ENCODE assay signal across 8 cellular contexts in the genomic region with DNA sequence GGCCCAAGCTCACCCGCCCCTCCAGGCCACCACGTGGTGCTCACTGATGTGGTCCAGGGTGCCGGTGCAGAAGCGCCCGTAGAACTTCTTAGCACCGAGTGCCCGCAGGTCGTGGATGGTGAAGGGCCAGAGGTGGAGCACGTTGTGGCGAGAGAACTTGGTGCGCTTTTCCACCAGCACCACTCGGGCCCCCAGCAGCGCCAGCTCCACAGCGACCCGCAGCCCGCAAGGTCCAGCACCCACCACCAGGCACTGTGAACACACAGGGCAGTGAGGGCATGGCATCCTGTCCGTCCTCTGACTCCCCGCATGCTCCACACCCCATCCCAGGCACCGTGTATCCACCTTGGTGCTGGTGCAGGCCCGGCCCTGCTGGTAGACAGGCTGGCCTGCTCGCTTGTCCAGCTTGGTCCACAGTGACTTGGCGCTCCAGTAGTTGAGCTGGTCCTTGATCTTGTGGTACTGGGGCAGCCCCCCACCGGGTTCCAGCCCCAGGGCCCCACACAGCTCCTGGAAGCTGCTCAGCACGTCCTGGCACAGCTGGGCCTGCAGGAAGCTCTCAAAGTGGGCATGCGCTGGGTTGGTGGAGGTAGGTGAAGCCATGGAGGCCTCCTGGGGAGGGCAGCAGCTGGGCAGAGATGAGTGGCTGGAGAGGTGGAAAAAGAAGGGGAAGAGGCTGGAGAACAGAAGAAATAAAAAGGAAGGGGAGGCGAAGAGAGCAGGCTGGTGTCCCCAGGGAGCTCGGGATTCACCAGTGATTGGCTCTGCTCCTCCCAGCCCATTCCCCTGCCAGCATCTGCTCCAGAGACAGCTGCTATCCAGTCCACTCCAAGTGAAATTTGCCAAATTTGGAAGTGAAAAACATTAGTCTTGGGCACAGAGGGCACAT. TPM values are rescaled to one million over a fixed set of nuclear protein-coding genes. Genes with fewer than 3 reads are reported as not detected.
A peak's percentile ranks its signal among the peaks of the same experiment; 100 is the strongest.
DNase-seq lines count a peak whose midpoint lies in the region; ATAC-seq and TF ChIP-seq lines count a peak whose summit lies in the region.

No MANE protein-coding gene starts in this region.

- peak overlapping the region; percentile 98 for H3K4me3 Mint-ChIP-seq in chondrocyte (ENCODE audit: unreplicated experiment)

- TF ChIP-seq CTCF in DND-41 (IDR thresholded peaks at IDR 0.05; ENCODE audit: borderline replicate concordance, extremely low read depth, low read length, poor library complexity, severe bottlenecking) (no peak), chondrocyte (IDR thresholded peaks at IDR 0.05) (no peak), neural cell (IDR thresholded peaks at IDR 0.05; ENCODE audit: poor library complexity, severe bottlenecking) (no peak)

- DNase-seq in DND-41, result peak; percentile 34
- DNase-seq in NCI-H1694 treated with DMSO at 0.1 percent for 48 hours (lab: John Stamatoyannopoulos, UW), result peak; percentile 63
- DNase-seq in chondrocyte (ENCODE audit: low spot score), result no peak
- DNase-seq in medulla oblongata (ENCODE audit: extremely low spot score), result no peak
- DNase-seq in glomerular visceral epithelial cell (ENCODE audit: extremely low spot score), result no peak

- H3K4me2 ChIP-seq in DND-41 (ENCODE audit: insufficient read depth, low read length), result peak overlapping the region; percentile 94
- H3K4me2 ChIP-seq in neural cell (ENCODE audit: low read length), result peak overlapping the region; percentile 58

- H2AFZ ChIP-seq in DND-41 (ENCODE audit: low read depth, low read length) (peak overlapping the region; percentile 84), neural cell (ENCODE audit: low read depth, low read length) (no peak overlapping the region)

- TF ChIP-seq RAD21 in neural cell (conservative IDR thresholded peaks at IDR 0.05), result no peak

- no peaks in the 10 kb centered on the region for H3K27me3 Mint-ChIP-seq in chondrocyte (ENCODE audit: low read depth)

- peak overlapping the region; percentile 90 for H3K27ac ChIP-seq in DND-41 (ENCODE audit: low read length)
- peak overlapping the region; percentile 77 for H3K27ac ChIP-seq in neural cell (ENCODE audit: low read length)

- peaks cover 14% of the 10 kb centered on the region for H3K36me3 Mint-ChIP-seq in chondrocyte (ENCODE audit: low read depth)

- no peaks in the 10 kb centered on the region for H3K9me3 Mint-ChIP-seq in chondrocyte (ENCODE audit: low read depth)

- H3K36me3 ChIP-seq in DND-41 (ENCODE audit: insufficient read depth, low read length), result peaks cover 34% of the 10 kb centered on the region
- no peaks in the 10 kb centered on the region for H3K36me3 ChIP-seq in neural cell (ENCODE audit: insufficient read depth, low read length)

- no peaks in the 10 kb centered on the region for H3K9me3 ChIP-seq in DND-41 (ENCODE audit: insufficient read depth, low read length, severe bottlenecking)
- no peaks in the 10 kb centered on the region for H3K9me3 ChIP-seq in neural cell (ENCODE audit: low read length)

- H3K27me3 ChIP-seq in DND-41 (ENCODE audit: insufficient read depth, low read length, poor library complexity), result no peaks in the 10 kb centered on the region
- H3K27me3 ChIP-seq in neural cell (ENCODE audit: insufficient read depth, low read depth, low read length), result no peaks in the 10 kb centered on the region

- H4K20me1 ChIP-seq in DND-41 (ENCODE audit: insufficient read depth, low read length), result peaks cover 13% of the 10 kb centered on the region
- no peaks in the 10 kb centered on the region for H4K20me1 ChIP-seq in neural cell (ENCODE audit: insufficient read depth)

- H3F3A ChIP-seq in neural cell (ENCODE audit: insufficient read depth, low read length, poor library complexity, severe bottlenecking), result no peaks in the 10 kb centered on the region

- H3K9ac ChIP-seq in DND-41 (ENCODE audit: low read depth, low read length) (peak overlapping the region; percentile 92), neural cell (ENCODE audit: low read length) (peak overlapping the region; percentile 94)

- peak overlapping the region; percentile 80 for H3K27ac Mint-ChIP-seq in chondrocyte (ENCODE audit: unreplicated experiment)

- H3K79me2 ChIP-seq in DND-41 (ENCODE audit: insufficient read depth, low read length) (0 out of 2 replicates have a peak, but pooled peaks cover 2% of the 10 kb centered on the region), neural cell (replicated peaks; ENCODE audit: insufficient read depth, low read length) (peaks cover 8% of the 10 kb centered on the region)

- no peaks in the 10 kb centered on the region for H3K9me2 ChIP-seq in neural cell (ENCODE audit: insufficient read depth, low read length)

- TF ChIP-seq EP300 in neural cell (conservative IDR thresholded peaks at IDR 0.05; ENCODE audit: poor library complexity, severe bottlenecking), result no peak

- H3K4me3 ChIP-seq in DND-41 (ENCODE audit: low read depth in 1 of 2, low read length in 2 of 2) (peak overlapping the region; percentile 68 to 97; a peak in 3 of 4 replicates), neural cell (ENCODE audit: low read length) (peak overlapping the region; percentile 97)

- peaks cover 33% of the 10 kb centered on the region for H3K4me1 Mint-ChIP-seq in chondrocyte (ENCODE audit: low read depth)

- peaks cover 39% of the 10 kb centered on the region for H3K4me1 ChIP-seq in DND-41 (ENCODE audit: insufficient read depth, low read length)

- no peak; the same call in 2 of the 3 replicates for ATAC-seq in DND-41 (ENCODE audit: insufficient read depth, low read depth)
- no peak for ATAC-seq in HG02885 (IDR thresholded peaks at IDR 0.05; ENCODE audit: poor library complexity, unreplicated experiment)
- ATAC-seq in GM21447 (IDR thresholded peaks at IDR 0.05; ENCODE audit: unreplicated experiment), result no peak

TF ChIP-seq in neural cell, 6 proteins besides CTCF, POLR2A, EP300 and RAD21:
- TF ChIP-seq EZH2 (IDR thresholded peaks at IDR 0.05; ENCODE audit: borderline replicate concordance, insufficient read depth, low read length, poor library complexity, severe bottlenecking), result no peak

RNA-seq across cellular contexts. Expression of a gene that starts 1.7 kb away (rescaled TPM):
- 49.5 to 102 TPM (median 96.9 TPM) in 3 replicates for total RNA-seq in chondrocyte
- 54.2 and 80.1 TPM in 2 replicates for polyA plus RNA-seq in neural cell
- polyA minus RNA-seq in neural cell, result 39.6 and 44.6 TPM in 2 replicates

RNA-seq across cellular contexts. Expression of a gene that starts 13.3 kb away (rescaled TPM):
- 5.3 to 7.4 TPM (median 5.6 TPM) in 3 replicates for total RNA-seq in chondrocyte
- polyA plus RNA-seq in neural cell, result 8.0 and 8.6 TPM in 2 replicates
- 7.2 and 10.2 TPM in 2 replicates for polyA minus RNA-seq in neural cell

RNA-seq across cellular contexts. Expression of a gene that starts 13.4 kb away (rescaled TPM):
- 2.2 to 2.7 TPM (median 2.5 TPM) in 3 replicates for total RNA-seq in chondrocyte
- polyA plus RNA-seq in neural cell, result 2.5 and 11.8 TPM in 2 replicates
- polyA minus RNA-seq in neural cell, result 10.7 and 13.2 TPM in 2 replicates

RNA-seq across cellular contexts. Expression of a gene that starts 29.2 kb away (rescaled TPM):
- total RNA-seq in chondrocyte, result 6.6 to 8.1 TPM (median 7.1 TPM) in 3 replicates
- 5.5 and 6.0 TPM in 2 replicates for polyA plus RNA-seq in neural cell
- polyA minus RNA-seq in neural cell, result 16.8 and 17.4 TPM in 2 replicates

Comparison
In these comparisons a context has a peak if more than half of its experiments do, and no peak if none do; other contexts are left out.
1. DNase-seq: peak in DND-41 (single experiment) and NCI-H1694 treated with DMSO at 0.1 percent for 48 hours (single experiment); none in chondrocyte (single experiment), medulla oblongata (single experiment) and glomerular visceral epithelial cell (single experiment).